Comparison of ENCODE assay signal across 11 cellular contexts in genomic region chr11:118156531-118157185, GRCh38. TPM values are rescaled to one million over a fixed set of nuclear protein-coding genes. Genes with fewer than 3 reads are reported as not detected.
DNase-seq lines count a peak whose midpoint lies in the region; ATAC-seq and TF ChIP-seq lines count a peak whose summit lies in the region.
"Had no signal": no experiment of that assay in that cellular context is flagged by ENCODE, and none has a peak within 500 bp of the region (broad histone marks: within the 10 kb centered on the region; RNA-seq: fewer than 3 reads in every experiment).

No MANE protein-coding gene starts in this region.

- H3K4me3 ChIP-seq in Jurkat, Clone E6-1 (ENCODE audit: low read length), result no peak overlapping the region
- H3K4me3 ChIP-seq in sigmoid colon, result no peak overlapping the region

- peaks cover 0 to 26% (median 19%) of the 10 kb centered on the region in 4 donors for H3K4me1 ChIP-seq in sigmoid colon

- H3K27ac Mint-ChIP-seq in activated naive CD8-positive, alpha-beta T cell treated with anti-CD3 and anti-CD28 coated beads, Interleukin-2, amount 10 ng/mL, durations not matched to agents 7 days and 5 days, result no peak overlapping the region
- H3K27ac Mint-ChIP-seq in natural killer cell treated with Interleukin-12 subunit alpha and Interleukin-12 subunit beta and Interleukin-15 and Interleukin-18, amount 100 ng/mL, for 72 hours, result no peak overlapping the region
- H3K27ac Mint-ChIP-seq: activated naive CD8-positive, alpha-beta T cell had no signal

- H3K36me3 Mint-ChIP-seq in activated naive CD8-positive, alpha-beta T cell treated with anti-CD3 and anti-CD28 coated beads, Interleukin-2, amount 10 ng/mL, durations not matched to agents 7 days and 5 days, result no peaks in the 10 kb centered on the region
- H3K36me3 Mint-ChIP-seq in natural killer cell treated with Interleukin-12 subunit alpha and Interleukin-12 subunit beta and Interleukin-15 and Interleukin-18, amount 100 ng/mL, for 72 hours, result no peaks in the 10 kb centered on the region
- H3K36me3 Mint-ChIP-seq: activated naive CD8-positive, alpha-beta T cell had no signal

- WGBS in sigmoid colon, 2 donors, result 6 to 12% methylated on average over 21 of the region's 21 CpGs

- DNase-seq in NCI-H345 (lab: John Stamatoyannopoulos, UW), result peak; percentile 82
- DNase-seq in NCI-H345 treated with DMSO at 0.1 percent for 48 hours (lab: John Stamatoyannopoulos, UW; ENCODE audit: unreplicated experiment), result no peak
- DNase-seq in Jurkat, Clone E6-1 (ENCODE audit: low read depth, low spot score), result peak; percentile 44
- DNase-seq in activated naive CD8-positive, alpha-beta T cell treated with anti-CD3 and anti-CD28 coated beads, Interleukin-2, amount 10 ng/mL, durations not matched to agents 7 days and 5 days, result no peak
- no peak for DNase-seq in natural killer cell treated with Interleukin-12 subunit alpha and Interleukin-12 subunit beta and Interleukin-15 and Interleukin-18, amount 100 ng/mL, for 72 hours (ENCODE audit: low spot score)
- no peak for DNase-seq in sigmoid colon
- DNase-seq: MM.1S had no signal

- H3K27me3 ChIP-seq in sigmoid colon, result peaks cover 7 to 86% (median 54%) of the 10 kb centered on the region in 3 donors

- H3K36me3 ChIP-seq in sigmoid colon, result no peaks in the 10 kb centered on the region

- POLR2A ChIA-PET in activated naive CD8-positive, alpha-beta T cell treated with anti-CD3 and anti-CD28 coated beads, Interleukin-2, amount 10 ng/mL, durations not matched to agents 7 days and 5 days (lab: Charles Lee), result interaction anchor here (0.9 to 1.2 kb wide), 3 partner anchors 12 to 15 kb away, joined by 3 read pairs; no protein-coding TSS in a partner anchor

- no peak overlapping the region for H3K27ac ChIP-seq in sigmoid colon

- peak; percentile 70 for ATAC-seq in activated naive CD8-positive, alpha-beta T cell treated with anti-CD3 and anti-CD28 coated beads, Interleukin-2, amount 10 ng/mL, durations not matched to agents 7 days and 5 days (ENCODE audit: low read depth)
- peak; percentile 25 to 51 for ATAC-seq in natural killer cell treated with Interleukin-12 subunit alpha and Interleukin-12 subunit beta and Interleukin-15 and Interleukin-18, amount 100 ng/mL, for 72 hours
- ATAC-seq in GM21423 (IDR thresholded peaks at IDR 0.05; ENCODE audit: unreplicated experiment), result no peak
- ATAC-seq in GM18870 (IDR thresholded peaks at IDR 0.05; ENCODE audit: unreplicated experiment), result no peak

- peaks cover 17% of the 10 kb centered on the region for H3K4me1 Mint-ChIP-seq in activated naive CD8-positive, alpha-beta T cell treated with anti-CD3 and anti-CD28 coated beads, Interleukin-2, amount 10 ng/mL, durations not matched to agents 7 days and 5 days
- H3K4me1 Mint-ChIP-seq in natural killer cell treated with Interleukin-12 subunit alpha and Interleukin-12 subunit beta and Interleukin-15 and Interleukin-18, amount 100 ng/mL, for 72 hours (ENCODE audit: low read depth in 2 of 2), result peaks cover 4 to 7% of the 10 kb centered on the region in 2 donors

- peaks cover 77% of the 10 kb centered on the region for H3K27me3 Mint-ChIP-seq in activated naive CD8-positive, alpha-beta T cell treated with anti-CD3 and anti-CD28 coated beads, Interleukin-2, amount 10 ng/mL, durations not matched to agents 7 days and 5 days
- H3K27me3 Mint-ChIP-seq in natural killer cell treated with Interleukin-12 subunit alpha and Interleukin-12 subunit beta and Interleukin-15 and Interleukin-18, amount 100 ng/mL, for 72 hours, result peaks cover 37 to 42% of the 10 kb centered on the region in 2 donors

- H3K4me3 Mint-ChIP-seq in activated naive CD8-positive, alpha-beta T cell treated with anti-CD3 and anti-CD28 coated beads, Interleukin-2, amount 10 ng/mL, durations not matched to agents 7 days and 5 days, result peak overlapping the region; percentile 62
- H3K4me3 Mint-ChIP-seq in natural killer cell treated with Interleukin-12 subunit alpha and Interleukin-12 subunit beta and Interleukin-15 and Interleukin-18, amount 100 ng/mL, for 72 hours, result no peak overlapping the region
- H3K4me3 Mint-ChIP-seq: activated naive CD8-positive, alpha-beta T cell had no signal

- TF ChIP-seq EP300 in sigmoid colon (IDR thresholded peaks at IDR 0.05), result no peak

- no peak for TF ChIP-seq CTCF in sigmoid colon (IDR thresholded peaks at IDR 0.05)

- H3K9me3 ChIP-seq in sigmoid colon, result no peaks in the 10 kb centered on the region

- no peaks in the 10 kb centered on the region for H3K9me3 Mint-ChIP-seq in activated naive CD8-positive, alpha-beta T cell treated with anti-CD3 and anti-CD28 coated beads, Interleukin-2, amount 10 ng/mL, durations not matched to agents 7 days and 5 days
- H3K9me3 Mint-ChIP-seq in natural killer cell treated with Interleukin-12 subunit alpha and Interleukin-12 subunit beta and Interleukin-15 and Interleukin-18, amount 100 ng/mL, for 72 hours, result no peaks in the 10 kb centered on the region

- intact Hi-C loops in sigmoid colon (cut with DNase I), result no loop called here

- TF ChIP-seq POLR2A in sigmoid colon (IDR thresholded peaks at IDR 0.05), result no peak

RNA-seq across cellular contexts. Expression of gene SCN4B, which starts 4.0 kb away (rescaled TPM):
- not detected for polyA plus RNA-seq in Jurkat, Clone E6-1 (2012; ENCODE audit: insufficient read depth, insufficient read length)
- total RNA-seq in activated naive CD8-positive, alpha-beta T cell treated with anti-CD3 and anti-CD28 coated beads, Interleukin-2, amount 10 ng/mL, durations not matched to agents 7 days and 5 days, result under 1 TPM in 1 of 2 experiments, not detected in 1; 0.17 TPM
- total RNA-seq in natural killer cell treated with Interleukin-12 subunit alpha and Interleukin-12 subunit beta and Interleukin-15 and Interleukin-18, amount 100 ng/mL, for 72 hours, result not detected
- total RNA-seq in sigmoid colon, result 1 to 10 TPM; 1.3 to 2.2 (median 1.5) TPM
- 1 to 10 TPM in 2 of 3 donors, under 1 TPM in 1; 0.92 to 1.3 (median 1.2) TPM for polyA plus RNA-seq in sigmoid colon
- total RNA-seq: myocyte had no signal

RNA-seq across cellular contexts. Expression of gene SCN2B, which starts 19.8 kb away (rescaled TPM):
- polyA plus RNA-seq in Jurkat, Clone E6-1 (2012; ENCODE audit: insufficient read depth, insufficient read length), result not detected
- total RNA-seq in activated naive CD8-positive, alpha-beta T cell treated with anti-CD3 and anti-CD28 coated beads, Interleukin-2, amount 10 ng/mL, durations not matched to agents 7 days and 5 days, result not detected
- not detected for total RNA-seq in natural killer cell treated with Interleukin-12 subunit alpha and Interleukin-12 subunit beta and Interleukin-15 and Interleukin-18, amount 100 ng/mL, for 72 hours
- total RNA-seq in sigmoid colon, result 1 to 10 TPM in 3 of 4 donors, under 1 TPM in 1; 0.95 to 1.7 (median 1.2) TPM
- under 1 TPM; 0.23 to 0.74 (median 0.60) TPM for polyA plus RNA-seq in sigmoid colon
- total RNA-seq: myocyte had no signal

Comparison
In these comparisons a context has a peak if more than half of its experiments do, and no peak if none do; other contexts are left out.
1. DNase-seq: peak in NCI-H345 (single experiment) and Jurkat, Clone E6-1 (single experiment); none in NCI-H345 treated with DMSO at 0.1 percent for 48 hours (single experiment), activated naive CD8-positive, alpha-beta T cell treated with anti-CD3 and anti-CD28 coated beads, Interleukin-2, amount 10 ng/mL, durations not matched to agents 7 days and 5 days (single experiment), natural killer cell treated with Interleukin-12 subunit alpha and Interleukin-12 subunit beta and Interleukin-15 and Interleukin-18, amount 100 ng/mL, for 72 hours (single experiment) and sigmoid colon (single experiment).
2. ATAC-seq: peak in activated naive CD8-positive, alpha-beta T cell treated with anti-CD3 and anti-CD28 coated beads, Interleukin-2, amount 10 ng/mL, durations not matched to agents 7 days and 5 days (single experiment) and natural killer cell treated with Interleukin-12 subunit alpha and Interleukin-12 subunit beta and Interleukin-15 and Interleukin-18, amount 100 ng/mL, for 72 hours (2 of 2); none in GM21423 (single experiment) and GM18870 (single experiment).